ENCODE assay signal across 24 cellular contexts in the genomic region with DNA sequence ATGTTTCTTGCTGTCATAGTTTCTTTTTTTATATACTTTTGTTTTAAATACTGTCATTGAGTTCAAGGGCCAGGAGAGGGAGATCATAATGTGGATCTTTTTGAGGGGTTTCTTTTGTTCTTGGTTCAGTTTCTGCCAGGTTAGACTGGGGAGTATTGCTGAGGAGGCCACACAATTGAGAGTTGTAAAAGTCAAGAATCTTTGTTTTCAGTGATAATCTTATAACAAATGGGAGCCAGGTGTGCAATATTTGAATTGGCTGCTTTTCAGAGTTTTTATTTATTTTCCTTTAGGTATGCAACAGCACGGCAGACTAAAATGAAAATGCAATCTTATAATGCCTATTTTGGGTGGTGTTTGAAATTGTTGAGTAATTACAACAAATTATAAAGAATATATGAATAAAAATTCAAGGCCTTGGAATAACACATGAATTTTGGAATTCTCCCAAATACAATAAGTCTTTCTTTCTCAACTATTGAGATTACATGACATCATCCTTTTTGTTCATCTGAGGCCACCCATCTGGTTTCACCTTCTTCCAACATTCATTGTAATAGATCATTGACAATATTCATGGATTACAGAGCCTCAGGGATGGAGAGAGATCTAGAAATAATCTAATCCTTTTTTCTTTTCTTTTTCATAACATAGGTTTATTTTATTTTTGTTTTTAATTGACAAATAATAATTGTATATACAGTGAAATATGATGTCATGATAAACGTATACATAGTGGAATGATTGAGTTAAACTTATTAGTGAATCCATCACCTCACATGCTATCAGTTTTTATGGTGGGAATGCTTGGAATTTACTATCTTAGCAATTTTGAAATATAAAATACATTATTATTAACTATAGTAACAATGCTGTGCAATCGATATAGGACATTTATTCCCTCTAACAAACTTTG.
DNase-seq lines count a peak whose midpoint lies in the region; ATAC-seq and TF ChIP-seq lines count a peak whose summit lies in the region.
"Had no signal": no experiment of that assay in that cellular context is flagged by ENCODE, and none has a peak within 500 bp of the region (broad histone marks: within the 10 kb centered on the region; RNA-seq: fewer than 3 reads in every experiment).

No MANE protein-coding gene starts in this region.

- H2BK15ac ChIP-seq in IMR-90 (ENCODE audit: low read depth, low read length) = no peak overlapping the region

- no peak overlapping the region for H2AK5ac ChIP-seq in IMR-90 (ENCODE audit: low read depth, low read length)

- TF ChIP-seq POLR2A in IMR-90 (IDR thresholded peaks at IDR 0.05; ENCODE audit: low read depth, low read length) (no peak), body of pancreas (IDR thresholded peaks at IDR 0.05) (no peak), testis (IDR thresholded peaks at IDR 0.05) (no peak)

- no peaks in the 10 kb centered on the region for H3K27me3 Mint-ChIP-seq in mesothelial cell of epicardium (ENCODE audit: low read depth)
- H3K27me3 Mint-ChIP-seq: activated T-helper 17 cell treated with anti-CD3 and anti-CD28 coated beads, Interleukin-2, amount 50 U/mL, for 72 hours had no signal

- H3K9me1 ChIP-seq in IMR-90 (ENCODE audit: insufficient read depth, low read length) = no peaks in the 10 kb centered on the region

- POLR2A ChIA-PET in IMR-90 (lab: Charles Lee; ENCODE audit: unreplicated experiment) = no interaction called here

- no peaks in the 10 kb centered on the region for H4K20me1 ChIP-seq in IMR-90 (ENCODE audit: insufficient read depth, low read length)

- no peaks in the 10 kb centered on the region for H3K27me3 ChIP-seq in IMR-90 (ENCODE audit: control insufficient read depth, insufficient read depth, low read length)
- H3K27me3 ChIP-seq in body of pancreas = no peaks in the 10 kb centered on the region
- H3K27me3 ChIP-seq in testis = no peaks in the 10 kb centered on the region
- H3K27me3 ChIP-seq in lower lobe of right lung (ENCODE audit: low read depth) = no peaks in the 10 kb centered on the region
- H3K27me3 ChIP-seq: heart left ventricle, neutrophil had no signal

- peaks cover 6% of the 10 kb centered on the region for H3K4me1 Mint-ChIP-seq in mesothelial cell of epicardium
- H3K4me1 Mint-ChIP-seq: activated T-helper 17 cell treated with anti-CD3 and anti-CD28 coated beads, Interleukin-2, amount 50 U/mL, for 72 hours had no signal

- no peak overlapping the region for H4K5ac ChIP-seq in IMR-90 (ENCODE audit: low read depth, low read length)

- peaks cover 3% of the 10 kb centered on the region; the same call in 1 of the 2 replicates for H3K4me1 ChIP-seq in IMR-90 (ENCODE audit: control insufficient read depth, insufficient read depth, low read length)
- peaks cover 11% of the 10 kb centered on the region for H3K4me1 ChIP-seq in body of pancreas
- H3K4me1 ChIP-seq in testis = no peaks in the 10 kb centered on the region
- H3K4me1 ChIP-seq in lower lobe of right lung = no peaks in the 10 kb centered on the region

- peak overlapping the region; percentile 55 for H3K27ac Mint-ChIP-seq in mesothelial cell of epicardium
- H3K27ac Mint-ChIP-seq: activated T-helper 17 cell treated with anti-CD3 and anti-CD28 coated beads, Interleukin-2, amount 50 U/mL, for 72 hours; GM23338; T-helper 1 cell treated with Interleukin-12 subunit alpha and Interleukin-12 subunit beta and Interleukin-4 antibody, amounts not matched to agents 30 μg/mL and 1 μg/mL, for 36 hours; WTC11 had no signal

- H2BK20ac ChIP-seq in IMR-90 (ENCODE audit: low read depth, low read length) = no peak overlapping the region

- peaks cover 12% of the 10 kb centered on the region for H3K9me3 Mint-ChIP-seq in mesothelial cell of epicardium
- H3K9me3 Mint-ChIP-seq: GM23338 had no signal

- H2AFZ ChIP-seq in IMR-90 (replicated peaks; ENCODE audit: low read length, poor library complexity) = no peak overlapping the region
- H2AFZ ChIP-seq: GM23338 had no signal

- no peak for TF ChIP-seq CTCF in IMR-90 (conservative IDR thresholded peaks at IDR 0.05; ENCODE audit: low read depth, low read length)
- TF ChIP-seq CTCF in body of pancreas (IDR thresholded peaks at IDR 0.05) = no peak
- TF ChIP-seq CTCF in mesothelial cell of epicardium (IDR thresholded peaks at IDR 0.05; ENCODE audit: unreplicated experiment) = no peak
- no peak for TF ChIP-seq CTCF in testis (IDR thresholded peaks at IDR 0.05)
- no peak for TF ChIP-seq CTCF in lower lobe of right lung (IDR thresholded peaks at IDR 0.05)

- H3K36me3 Mint-ChIP-seq in mesothelial cell of epicardium = no peaks in the 10 kb centered on the region
- H3K36me3 Mint-ChIP-seq: WTC11 had no signal

- no peak overlapping the region for H4K91ac ChIP-seq in IMR-90 (ENCODE audit: insufficient read depth, low read depth, low read length)

- intact Hi-C loops in IMR-90 (cut with micrococcal nuclease) = no loop called here
- intact Hi-C loops in body of pancreas (cut with DNase I) = no loop called here
- intact Hi-C loops in testis (cut with DNase I; ENCODE audit: low total_unique reads) = no loop called here
- intact Hi-C loops in lower lobe of right lung (cut with DNase I) = no loop called here

- no peak overlapping the region for H2BK5ac ChIP-seq in IMR-90 (ENCODE audit: low read depth, low read length, poor library complexity, severe bottlenecking)

- CTCF ChIA-PET in IMR-90 (lab: Yijun Ruan, JAX) = no interaction called here

- H3K4ac ChIP-seq in IMR-90 (ENCODE audit: low read depth, low read length) = no peak overlapping the region

- no TSS peak for BruUV-seq in IMR-90 (replicated peaks; lab: Mats Ljungman, UMichigan)

- ATAC-seq in IMR-90 (ENCODE audit: low read depth) = no peak
- peak; percentile 55 for ATAC-seq in body of pancreas
- ATAC-seq in GM21360 (IDR thresholded peaks at IDR 0.05; ENCODE audit: unreplicated experiment) = no peak
- no peak for ATAC-seq in lower lobe of right lung
- ATAC-seq: activated T-helper 17 cell treated with anti-CD3 and anti-CD28 coated beads, Interleukin-2, amount 50 U/mL, for 72 hours; GM23338; heart left ventricle; right cardiac atrium; WTC11 had no signal

- H3K18ac ChIP-seq in IMR-90 (ENCODE audit: low read depth, low read length) = no peak overlapping the region

- H2AK9ac ChIP-seq in IMR-90 (replicated peaks; ENCODE audit: low read depth, low read length, poor library complexity) = no peak overlapping the region

- H3K79me1 ChIP-seq in IMR-90 (ENCODE audit: low read depth in 1 of 2, low read length in 2 of 2) = no peaks in the 10 kb centered on the region

- H3K4me3 Mint-ChIP-seq in mesothelial cell of epicardium = no peak overlapping the region
- H3K4me3 Mint-ChIP-seq: activated T-helper 17 cell treated with anti-CD3 and anti-CD28 coated beads, Interleukin-2, amount 50 U/mL, for 72 hours; GM23338; T-helper 1 cell treated with Interleukin-12 subunit alpha and Interleukin-12 subunit beta and Interleukin-4 antibody, amounts not matched to agents 30 μg/mL and 1 μg/mL, for 36 hours; WTC11 had no signal

- H2BK120ac ChIP-seq in IMR-90 (ENCODE audit: low read depth, low read length) = no peak overlapping the region

- WGBS in IMR-90 (ENCODE audit: extremely low coverage in 2 of 2, insufficient read length in 1 of 2), 2 experiments = no CpG with 5 or more reads among the region's 3 CpGs
- 38 to 47% methylated on average over 3 of the region's 3 CpGs for WGBS in body of pancreas, 2 donors
- 73 to 78% methylated on average over 3 of the region's 3 CpGs for WGBS in testis, 2 donors

- no peak for TF ChIP-seq RAD21 in IMR-90 (IDR thresholded peaks at IDR 0.05; ENCODE audit: low read length)

- no peak overlapping the region for H3K4me3 ChIP-seq in IMR-90 (ENCODE audit: insufficient read depth, low read depth, low read length)
- no peak overlapping the region for H3K4me3 ChIP-seq in body of pancreas
- no peak overlapping the region for H3K4me3 ChIP-seq in testis
- no peak overlapping the region for H3K4me3 ChIP-seq in lower lobe of right lung
- H3K4me3 ChIP-seq: coronary artery, GM23338, heart left ventricle had no signal

- no peak overlapping the region for H4K8ac ChIP-seq in IMR-90 (ENCODE audit: low read depth in 2 of 2, low read length in 2 of 2)

- H3K23ac ChIP-seq in IMR-90 (ENCODE audit: low read depth, low read length) = no peak overlapping the region

- dilution Hi-C loops in IMR-90 (cut with HindIII; ENCODE audit: low sequenced_read_pairs, unreplicated experiment) = no loop called here

- H3K9ac ChIP-seq in IMR-90 (ENCODE audit: low read depth, low read length) = no peak overlapping the region
- H3K9ac ChIP-seq: KMS-11 had no signal

- H3K4me2 ChIP-seq in IMR-90 (ENCODE audit: low read depth, low read length) = no peak overlapping the region
- H3K4me2 ChIP-seq: GM23338, KMS-11 had no signal

- H3K36me3 ChIP-seq in IMR-90 (ENCODE audit: control insufficient read depth, insufficient read depth, low read length) = no peaks in the 10 kb centered on the region
- H3K36me3 ChIP-seq in body of pancreas (replicated peaks in 1 of 2; ENCODE audit: insufficient read depth in 1 of 2, low read depth in 2 of 2) = no peaks in the 10 kb centered on the region
- H3K36me3 ChIP-seq in testis (ENCODE audit: low read depth, missing control alignments) = no peaks in the 10 kb centered on the region
- no peaks in the 10 kb centered on the region for H3K36me3 ChIP-seq in lower lobe of right lung
- H3K36me3 ChIP-seq: heart left ventricle, neutrophil had no signal

- no peaks in the 10 kb centered on the region for H3K9me3 ChIP-seq in IMR-90 (ENCODE audit: control insufficient read depth, insufficient read depth, low read length)
- no peaks in the 10 kb centered on the region for H3K9me3 ChIP-seq in body of pancreas
- no peaks in the 10 kb centered on the region for H3K9me3 ChIP-seq in testis
- H3K9me3 ChIP-seq in lower lobe of right lung = no peaks in the 10 kb centered on the region
- H3K9me3 ChIP-seq: heart left ventricle, neutrophil had no signal

- peak; percentile 15 for DNase-seq in IMR-90
- DNase-seq in NCI-H345 (lab: John Stamatoyannopoulos, UW) = peak; percentile 79
- DNase-seq in body of pancreas = no peak
- DNase-seq in mesothelial cell of epicardium (ENCODE audit: low spot score in 2 of 2, unreplicated experiment in 2 of 2) = no peak
- no peak for DNase-seq in ACHN
- DNase-seq in testis = no peak
- no peak for DNase-seq in lower lobe of right lung
- DNase-seq: amygdala; Calu3; heart left ventricle; mesendoderm; NCI-H1436; right cardiac atrium; Right ventricle myocardium superior; stimulated activated CD4-positive, alpha-beta T cell treated with anti-CD3 and anti-CD28 coated beads, Interleukin-2, amount 100 ng/mL, for 24 hours; substantia nigra had no signal

- in situ Hi-C loops in IMR-90 (cut with MboI; ENCODE audit: low sequenced_read_pairs) = no loop called here
- in situ Hi-C loops in ACHN (cut with HindIII; ENCODE audit: low pct_ligation_motif_present, low pct_unique_long_range_greater_than_20kb, low sequenced_read_pairs) = no loop called here

- no peak overlapping the region for H3K14ac ChIP-seq in IMR-90 (replicated peaks; ENCODE audit: low read depth, low read length)

- H3K56ac ChIP-seq in IMR-90 (ENCODE audit: extremely low read depth, insufficient read depth, low read length) = no peak overlapping the region

- H3K27ac ChIP-seq in IMR-90 (ENCODE audit: insufficient read depth, low read length) = no peak overlapping the region
- H3K27ac ChIP-seq in body of pancreas = no peak overlapping the region
- H3K27ac ChIP-seq in testis = no peak overlapping the region
- H3K27ac ChIP-seq in lower lobe of right lung = no peak overlapping the region
- H3K27ac ChIP-seq: coronary artery, heart left ventricle, KMS-11, neutrophil had no signal

TF ChIP-seq in IMR-90, 13 proteins besides CTCF, POLR2A, EP300 and RAD21 (continues in another document):
- no peak for TF ChIP-seq MAFK (IDR thresholded peaks at IDR 0.05; ENCODE audit: low read depth, low read length)

Comparison
In these comparisons a context has a peak if more than half of its experiments do, and no peak if none do; other contexts are left out.
1. DNase-seq: peak in IMR-90 (single experiment) and NCI-H345 (single experiment); none in body of pancreas (0 of 4), mesothelial cell of epicardium (0 of 2), ACHN (single experiment), testis (single experiment) and lower lobe of right lung (single experiment).